ENCODE assay signal across 11 cellular contexts in genomic region chr6:89689732-89690131, GRCh38. TPM values are rescaled to one million over a fixed set of nuclear protein-coding genes. Genes with fewer than 3 reads are reported as not detected.
DNase-seq lines count a peak whose midpoint lies in the region; ATAC-seq and TF ChIP-seq lines count a peak whose summit lies in the region.
"Had no signal": no experiment of that assay in that cellular context is flagged by ENCODE, and none has a peak within 500 bp of the region (broad histone marks: within the 10 kb centered on the region; RNA-seq: fewer than 3 reads in every experiment).

No MANE protein-coding gene starts in this region.

- H3K4me3 ChIP-seq in HUES64 (ENCODE audit: low read length) (no peak overlapping the region), SK-N-MC (no peak overlapping the region), heart right ventricle (peak overlapping the region in 2 of 10 donors; percentile 11 to 32)
- H3K4me3 ChIP-seq: gastroesophageal sphincter had no signal

- intact Hi-C loops in heart right ventricle (cut with DNase I) (no loop called here), sciatic nerve (cut with DNase I) (no loop called here)

- H3K9me3 ChIP-seq in HUES64 (ENCODE audit: insufficient read depth, low read depth, low read length) (no peaks in the 10 kb centered on the region), SK-N-MC (ENCODE audit: low read depth, low read length) (no peaks in the 10 kb centered on the region), heart right ventricle (no peaks in the 10 kb centered on the region)
- H3K9me3 ChIP-seq: gastroesophageal sphincter had no signal

- peaks cover 99% of the 10 kb centered on the region for H3K36me3 ChIP-seq in HUES64 (ENCODE audit: insufficient read depth, low read length)
- H3K36me3 ChIP-seq in SK-N-MC (ENCODE audit: insufficient read depth, low read length): peaks cover 94% of the 10 kb centered on the region
- H3K36me3 ChIP-seq in heart right ventricle: peaks cover 2 to 100% (median 54%) of the 10 kb centered on the region in 9 donors

- WGBS in HUES64: 26% methylated on average over 5 of the region's 5 CpGs
- WGBS in heart right ventricle, 2 donors: 39 to 44% methylated on average over 5 of the region's 5 CpGs

- H3K27me3 ChIP-seq in HUES64 (ENCODE audit: insufficient read depth, low read length) (no peaks in the 10 kb centered on the region), heart right ventricle (no peaks in the 10 kb centered on the region)
- H3K27me3 ChIP-seq: gastroesophageal sphincter had no signal

- H3K9ac ChIP-seq in HUES64 (ENCODE audit: low read depth, low read length) (peak overlapping the region; percentile 45), SK-N-MC (ENCODE audit: insufficient read length) (no peak overlapping the region)

- ATAC-seq in heart right ventricle: peak; percentile 30 to 74 (median 67)
- peak; percentile 65 for ATAC-seq in sciatic nerve
- ATAC-seq in GM21515 (IDR thresholded peaks at IDR 0.05; ENCODE audit: unreplicated experiment): no peak
- ATAC-seq in HG02763 (IDR thresholded peaks at IDR 0.05; ENCODE audit: unreplicated experiment): no peak
- ATAC-seq in HG02885 (IDR thresholded peaks at IDR 0.05; ENCODE audit: poor library complexity, unreplicated experiment): no peak
- ATAC-seq: gastroesophageal sphincter; natural killer cell treated with Interleukin-12 subunit alpha and Interleukin-12 subunit beta and Interleukin-15 and Interleukin-18, amount 100 ng/mL, for 72 hours had no signal

- DNase-seq in SK-N-MC (ENCODE audit: low read depth, low spot score): peak; percentile 20
- DNase-seq in heart right ventricle: peak in 1 of 2 donors; percentile 16
- no peak for DNase-seq in sciatic nerve (ENCODE audit: low spot score)
- no peak for DNase-seq in activated CD8-positive, alpha-beta memory T cell treated with anti-CD3 and anti-CD28 coated beads, Interleukin-2, amount 50 U/mL, for 4 hours
- DNase-seq: NCI-H2029 had no signal

- H3K4me1 ChIP-seq in HUES64 (ENCODE audit: insufficient read depth, low read length): peaks cover 46% of the 10 kb centered on the region
- peaks cover 3 to 20% (median 13%) of the 10 kb centered on the region in 9 donors for H3K4me1 ChIP-seq in heart right ventricle
- H3K4me1 ChIP-seq: gastroesophageal sphincter had no signal

- peak overlapping the region; percentile 84 for H3K27ac ChIP-seq in HUES64 (ENCODE audit: low read depth, low read length)
- H3K27ac ChIP-seq in SK-N-MC: peak overlapping the region; percentile 9; the same call in 1 of the 2 replicates
- peak overlapping the region in 6 of 10 donors; percentile 26 to 62 (median 50) for H3K27ac ChIP-seq in heart right ventricle

- TF ChIP-seq CTCF in heart right ventricle (IDR thresholded peaks at IDR 0.05): no peak

RNA-seq across cellular contexts. Expression of gene LYRM2, which starts 51.2 kb away (rescaled TPM):
- 23.0 TPM for polyA plus RNA-seq in HUES64 (2013, experiment 1 of 2)
- 29.7 TPM for polyA plus RNA-seq in HUES64 (2013, experiment 2 of 2)
- 10 to 100 TPM; 36.2 to 58.2 (median 46.9) TPM for total RNA-seq in heart right ventricle
- polyA plus RNA-seq in heart right ventricle: 10 to 100 TPM; 10.9 to 16.4 TPM
- total RNA-seq in sciatic nerve: 29.8 TPM

Comparison
In these comparisons a context has a peak if more than half of its experiments do, and no peak if none do; other contexts are left out.
1. H3K27ac ChIP-seq: peak in every context shown above with its lines; median percentile 84 in HUES64; 50 in heart right ventricle; 9 in SK-N-MC.
2. ATAC-seq: peak in heart right ventricle (8 of 8) and sciatic nerve (single experiment); none in GM21515 (single experiment), HG02763 (single experiment) and HG02885 (single experiment).